ENCODE assay signal across 9 cellular contexts in the genomic region with DNA sequence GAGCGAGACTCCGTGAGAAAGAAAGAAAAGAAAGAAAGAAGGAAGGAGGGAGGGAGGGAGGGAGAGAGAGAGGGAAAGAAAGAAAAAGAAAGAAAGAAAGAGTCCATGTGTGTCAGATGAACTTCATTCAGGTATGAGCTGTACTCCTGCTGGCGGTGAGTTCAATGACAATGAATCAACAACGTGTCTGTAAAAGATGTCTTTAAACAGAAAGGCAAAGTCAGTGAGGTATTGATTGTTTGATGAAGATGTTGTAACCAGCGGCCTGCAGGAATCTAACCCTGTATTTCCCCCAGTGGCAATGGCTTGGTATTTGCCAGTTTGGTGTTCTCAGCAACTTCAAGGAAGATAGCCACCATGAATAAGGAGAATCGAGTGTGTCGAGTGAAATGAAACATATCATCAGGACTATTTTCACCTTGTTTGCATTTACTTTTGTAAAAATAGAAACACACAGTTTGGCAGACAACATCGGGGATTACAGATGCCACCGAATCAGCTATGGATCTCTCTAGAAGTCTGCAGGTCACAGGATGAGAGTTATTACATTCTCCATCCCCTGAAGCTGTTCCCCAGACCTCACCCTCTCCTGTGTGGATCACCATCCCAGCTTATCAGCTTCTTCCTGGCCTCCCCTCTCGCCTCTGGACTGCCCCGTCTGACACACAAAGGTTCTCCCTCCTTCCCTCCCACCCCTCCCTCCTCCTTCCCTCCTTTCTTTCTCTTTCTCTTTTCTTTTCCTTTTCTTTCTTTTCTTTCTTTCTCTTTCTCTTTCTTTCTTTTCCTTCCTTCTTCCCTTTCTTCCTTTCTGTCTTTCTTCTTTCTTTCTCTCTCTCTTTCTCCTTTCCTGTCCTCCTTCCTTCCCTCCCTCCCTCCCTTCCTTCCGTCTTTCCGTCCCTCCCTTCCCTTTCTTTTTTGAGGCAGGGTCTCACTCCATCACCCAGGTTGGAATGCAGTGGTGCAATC. TPM values are rescaled to one million over a fixed set of nuclear protein-coding genes. Genes with fewer than 3 reads are reported as not detected.
A peak's percentile ranks its signal among the peaks of the same experiment; 100 is the strongest.
DNase-seq lines count a peak whose midpoint lies in the region; ATAC-seq, FAIRE-seq and TF ChIP-seq lines count a peak whose summit lies in the region.
"Had no signal": no experiment of that assay in that cellular context is flagged by ENCODE, and none has a peak within 500 bp of the region (broad histone marks: within the 10 kb centered on the region; RNA-seq: fewer than 3 reads in every experiment).

No MANE protein-coding gene starts in this region.

- peak overlapping the region; percentile 75 for H3K4me2 ChIP-seq in HepG2 (ENCODE audit: low read depth, low read length)

- FAIRE-seq in HepG2 (lab: Jason Lieb, UNC): peak; percentile 87

- intact Hi-C loops in HepG2 (cut with micrococcal nuclease; ENCODE audit: unreplicated experiment) (loop anchor here (2.0 to 10.0 kb wide), 2 partner anchors 27 to 51 kb away; a partner anchor contains a TSS), CD14-positive monocyte (cut with micrococcal nuclease) (no loop called here)

- TF ChIP-seq EP300 in HepG2 (IDR thresholded peaks at IDR 0.05; ENCODE audit: low read depth in 2 of 2, low read length in 2 of 2) (peak in 1 of 2 experiments; percentile 66; a peak in 1 of 4 replicates), HepG2 (CRISPR knock-in tag; IDR thresholded peaks at IDR 0.05; ENCODE audit: borderline replicate concordance) (peak; percentile 19; the same call in 1 of the 2 replicates)

- H3K27ac ChIP-seq in HepG2 (ENCODE audit: extremely low read length, insufficient read depth, low read length): no peak overlapping the region
- H3K27ac ChIP-seq: foreskin keratinocyte had no signal

- no peaks in the 10 kb centered on the region for H3K9me3 Mint-ChIP-seq in activated naive CD8-positive, alpha-beta T cell treated with anti-CD3 and anti-CD28 coated beads, Interleukin-2, amount 50 U/mL, for 24 hours
- H3K9me3 Mint-ChIP-seq in CD14-positive monocyte: no peaks in the 10 kb centered on the region
- H3K9me3 Mint-ChIP-seq: activated CD4-positive, alpha-beta T cell treated with anti-CD3 and anti-CD28 coated beads, Interleukin-2, amount 10 ng/mL, durations not matched to agents 24 days and 14 days; neural crest cell had no signal

- H3K36me3 ChIP-seq in H7 (replicated peaks; ENCODE audit: control insufficient read depth, insufficient read depth, low read length) (no peaks in the 10 kb centered on the region), HepG2 (replicated peaks in 1 of 2; ENCODE audit: control insufficient read depth in 1 of 2, insufficient read depth in 2 of 2, low read length in 2 of 2) (no peaks in the 10 kb centered on the region)

- H3K4me3 ChIP-seq in H7 (ENCODE audit: insufficient read depth, low read depth, low read length) (no peak overlapping the region), HepG2 (replicated peaks in 1 of 3; ENCODE audit: insufficient read depth in 1 of 3, low read depth in 2 of 3, low read length in 3 of 3) (peak overlapping the region in 2 of 3 experiments; percentile 9 to 31; a peak in 2 of 6 replicates)

- peak; percentile 39 for DNase-seq in H7
- peak; percentile 80 for DNase-seq in HepG2 (ENCODE audit: low spot score)
- DNase-seq in activated naive CD8-positive, alpha-beta T cell treated with anti-CD3 and anti-CD28 coated beads, Interleukin-2, amount 50 U/mL, for 24 hours: no peak
- no peak for DNase-seq in CD14-positive monocyte (ENCODE audit: low spot score)
- DNase-seq: activated CD4-positive, alpha-beta T cell treated with anti-CD3 and anti-CD28 coated beads, Interleukin-2, amount 10 ng/mL, durations not matched to agents 24 days and 14 days; activated naive CD4-positive, alpha-beta T cell; NCI-H1694 had no signal

- BruUV-seq in HepG2 (replicated peaks; lab: Mats Ljungman, UMichigan): no TSS peak

- no peaks in the 10 kb centered on the region for H3K4me1 Mint-ChIP-seq in activated naive CD8-positive, alpha-beta T cell treated with anti-CD3 and anti-CD28 coated beads, Interleukin-2, amount 50 U/mL, for 24 hours
- peaks cover 2% of the 10 kb centered on the region for H3K4me1 Mint-ChIP-seq in CD14-positive monocyte
- H3K4me1 Mint-ChIP-seq: activated CD4-positive, alpha-beta T cell treated with anti-CD3 and anti-CD28 coated beads, Interleukin-2, amount 10 ng/mL, durations not matched to agents 24 days and 14 days had no signal

- CTCF ChIA-PET in HepG2 (lab: Yijun Ruan, JAX; ENCODE audit: low intra/inter-chr PET ratio, low total read pairs): interaction anchor here (1.2 kb wide), 1 partner anchor 37 kb away, joined by 4 read pairs; no protein-coding TSS in a partner anchor

- peaks cover 3% of the 10 kb centered on the region for H3K27me3 Mint-ChIP-seq in activated naive CD8-positive, alpha-beta T cell treated with anti-CD3 and anti-CD28 coated beads, Interleukin-2, amount 50 U/mL, for 24 hours
- H3K27me3 Mint-ChIP-seq in CD14-positive monocyte (ENCODE audit: low read depth in 3 of 3): peaks cover 2 to 9% (median 7%) of the 10 kb centered on the region in 3 donors

- 8% methylated on average over 13 of the region's 13 CpGs for WGBS in HepG2 (ENCODE audit: low lambda C conversion rate)

- H3K9me3 ChIP-seq in HepG2 (ENCODE audit: low read length): no peaks in the 10 kb centered on the region

- TF ChIP-seq CTCF in HepG2 (CRISPR knock-in tag; IDR thresholded peaks at IDR 0.05) (0 out of 2 replicates have a peak, but pooled peaks have one; percentile 8), CD14-positive monocyte (IDR thresholded peaks at IDR 0.05) (no peak)

- in situ Hi-C loops in HepG2 (cut with HindIII; ENCODE audit: extremely low pct_ligation_motif_present, low pct_unique_long_range_greater_than_20kb): no loop called here

- no peaks in the 10 kb centered on the region for H3K79me2 ChIP-seq in HepG2 (ENCODE audit: insufficient read depth, low read length)

- H3K36me3 Mint-ChIP-seq in activated naive CD8-positive, alpha-beta T cell treated with anti-CD3 and anti-CD28 coated beads, Interleukin-2, amount 50 U/mL, for 24 hours (ENCODE audit: low read depth): no peaks in the 10 kb centered on the region
- no peaks in the 10 kb centered on the region for H3K36me3 Mint-ChIP-seq in CD14-positive monocyte

- H3K27me3 ChIP-seq in H7 (ENCODE audit: control insufficient read depth, insufficient read depth, low read length) (no peaks in the 10 kb centered on the region), HepG2 (ENCODE audit: control insufficient read depth in 1 of 2, insufficient read depth in 2 of 2, low read length in 2 of 2) (no peaks in the 10 kb centered on the region)

- POLR2A ChIA-PET in HepG2 (lab: Yijun Ruan, JAX): interaction anchor here (0.7 to 2.7 kb wide), 12 partner anchors 8 to 395 kb away, joined by 3 to 18 read pairs (median 4); a partner anchor contains a TSS

- H3K4me3 Mint-ChIP-seq in activated naive CD8-positive, alpha-beta T cell treated with anti-CD3 and anti-CD28 coated beads, Interleukin-2, amount 50 U/mL, for 24 hours: no peak overlapping the region
- H3K4me3 Mint-ChIP-seq in CD14-positive monocyte: peak overlapping the region in 1 of 2 donors; percentile 7
- H3K4me3 Mint-ChIP-seq: activated CD4-positive, alpha-beta T cell treated with anti-CD3 and anti-CD28 coated beads, Interleukin-2, amount 10 ng/mL, durations not matched to agents 24 days and 14 days; neural crest cell had no signal

- peaks cover 70% of the 10 kb centered on the region for H3K4me1 ChIP-seq in HepG2 (ENCODE audit: insufficient read depth, low read length)

- H4K20me1 ChIP-seq in HepG2 (ENCODE audit: insufficient read depth, low read length): no peaks in the 10 kb centered on the region

- H3K27ac Mint-ChIP-seq in activated naive CD8-positive, alpha-beta T cell treated with anti-CD3 and anti-CD28 coated beads, Interleukin-2, amount 50 U/mL, for 24 hours: no peak overlapping the region
- H3K27ac Mint-ChIP-seq in CD14-positive monocyte: no peak overlapping the region
- H3K27ac Mint-ChIP-seq: activated CD4-positive, alpha-beta T cell treated with anti-CD3 and anti-CD28 coated beads, Interleukin-2, amount 10 ng/mL, durations not matched to agents 24 days and 14 days had no signal

- no peak for TF ChIP-seq POLR2A in HepG2 (IDR thresholded peaks at IDR 0.05; ENCODE audit: insufficient read depth in 1 of 2, low read depth in 2 of 2, low read length in 2 of 2)

- no peak overlapping the region for H3K9ac ChIP-seq in HepG2 (ENCODE audit: insufficient read depth, low read depth, low read length)

- TF ChIP-seq RAD21 in HepG2 (CRISPR knock-in tag; IDR thresholded peaks at IDR 0.05): no peak

- ATAC-seq in HepG2: peak; percentile 63
- no peak for ATAC-seq in activated naive CD8-positive, alpha-beta T cell treated with anti-CD3 and anti-CD28 coated beads, Interleukin-2, amount 50 U/mL, for 24 hours
- ATAC-seq: foreskin keratinocyte had no signal

- no peak overlapping the region for H2AFZ ChIP-seq in HepG2 (ENCODE audit: low read length)

RNA-seq across cellular contexts. Expression of a gene that starts 8.2 kb away (rescaled TPM):
- total RNA-seq in H7 (2014; rRNA removed; shearing (Covaris generic)): 0.17 and 2.4 TPM in 2 replicates
- total RNA-seq in HepG2 (2016; rRNA removed; fragmentation: Illumina TruSeq; extraction: Trizol): 0.46 and 0.66 TPM in 2 replicates
- total RNA-seq in HepG2 (2016; cell fraction: cytosol; rRNA removed; fragmentation: Illumina TruSeq; extraction: Trizol; ENCODE audit: low read depth): not detected in 2 replicates
- 0.24 and 0.35 TPM in 2 replicates for total RNA-seq in HepG2 (2016; cell fraction: insoluble cytoplasmic fraction; rRNA removed; fragmentation: Illumina TruSeq; extraction: Trizol)
- total RNA-seq in HepG2 (2016; cell fraction: membrane; rRNA removed; fragmentation: Illumina TruSeq; extraction: Trizol): 0.19 and 0.24 TPM in 2 replicates
- 0.38 and 0.62 TPM in 2 replicates for total RNA-seq in HepG2 (2016; cell fraction: nucleus; rRNA removed; fragmentation: Illumina TruSeq; extraction: Trizol)
- polyA plus RNA-seq in HepG2 (2011; rRNA removed) (0.77 and 1.5 TPM in 2 replicates), CD14-positive monocyte (not detected)
- 1.0 and 1.4 TPM in 2 replicates for polyA plus RNA-seq in HepG2 (2011; cell fraction: cytosol; rRNA removed)
- 2.0 and 3.1 TPM in 2 replicates for polyA plus RNA-seq in HepG2 (2011; cell fraction: nucleus; rRNA removed)
- polyA plus RNA-seq in HepG2 (2012): 0.91 and 2.0 TPM in 2 replicates
- polyA plus RNA-seq in HepG2 (2016; cell fraction: cytosol; fragmentation: Illumina TruSeq; extraction: Trizol; ENCODE audit: low read depth): not detected in 2 replicates
- 0.19 TPM in 1 of 2 replicates, not detected in the other for polyA plus RNA-seq in HepG2 (2016; cell fraction: insoluble cytoplasmic fraction; fragmentation: Illumina TruSeq; extraction: Trizol; ENCODE audit: low read depth)
- polyA plus RNA-seq in HepG2 (2016; cell fraction: membrane; fragmentation: Illumina TruSeq; extraction: Trizol; ENCODE audit: low read depth): 0.13 TPM in 1 of 2 replicates, not detected in the other
- polyA plus RNA-seq in HepG2 (2016; cell fraction: nucleus; fragmentation: Illumina TruSeq; extraction: Trizol; ENCODE audit: insufficient read depth, low read depth): 0.81 and 0.96 TPM in 2 replicates
- 1.2 TPM in 1 of 2 replicates, not detected in the other for polyA minus RNA-seq in HepG2 (2011; rRNA and poly(A)+ RNA removed; ENCODE audit: low replicate concordance)
- 0.53 TPM in 1 of 2 replicates, not detected in the other for polyA minus RNA-seq in HepG2 (2011; cell fraction: cytosol; rRNA and poly(A)+ RNA removed)
- polyA minus RNA-seq in HepG2 (2011; cell fraction: nucleus; rRNA and poly(A)+ RNA removed): 0.37 and 0.52 TPM in 2 replicates
- total RNA-seq: activated CD4-positive, alpha-beta T cell treated with anti-CD3 and anti-CD28 coated beads, Interleukin-2, amount 10 ng/mL, durations not matched to agents 24 days and 14 days; foreskin keratinocyte had no signal
- polyA plus RNA-seq: foreskin keratinocyte had no signal

RNA-seq across cellular contexts. Expression of a gene that starts 16.6 kb away (rescaled TPM):
- 4.0 and 4.6 TPM in 2 replicates for total RNA-seq in H7 (2014; rRNA removed; shearing (Covaris generic))
- 0.24 and 0.45 TPM in 2 replicates for total RNA-seq in HepG2 (2016; rRNA removed; fragmentation: Illumina TruSeq; extraction: Trizol)
- total RNA-seq in HepG2 (2016; cell fraction: cytosol; rRNA removed; fragmentation: Illumina TruSeq; extraction: Trizol; ENCODE audit: low read depth): not detected in 2 replicates
- total RNA-seq in HepG2 (2016; cell fraction: insoluble cytoplasmic fraction; rRNA removed; fragmentation: Illumina TruSeq; extraction: Trizol): not detected in 2 replicates
- total RNA-seq in HepG2 (2016; cell fraction: membrane; rRNA removed; fragmentation: Illumina TruSeq; extraction: Trizol): 0.22 and 0.28 TPM in 2 replicates
- total RNA-seq in HepG2 (2016; cell fraction: nucleus; rRNA removed; fragmentation: Illumina TruSeq; extraction: Trizol): not detected in 2 replicates
- polyA plus RNA-seq in HepG2 (2011; rRNA removed) (0.14 TPM in 1 of 2 replicates, not detected in the other), CD14-positive monocyte (not detected)
- polyA plus RNA-seq in HepG2 (2011; cell fraction: cytosol; rRNA removed): 0.13 and 0.16 TPM in 2 replicates
- polyA plus RNA-seq in HepG2 (2011; cell fraction: nucleus; rRNA removed): 1.0 and 1.3 TPM in 2 replicates
- polyA plus RNA-seq in HepG2 (2012): 0.25 and 0.45 TPM in 2 replicates
- not detected in 2 replicates for polyA plus RNA-seq in HepG2 (2016; cell fraction: cytosol; fragmentation: Illumina TruSeq; extraction: Trizol; ENCODE audit: low read depth)
- polyA plus RNA-seq in HepG2 (2016; cell fraction: insoluble cytoplasmic fraction; fragmentation: Illumina TruSeq; extraction: Trizol; ENCODE audit: low read depth): 0.22 and 0.32 TPM in 2 replicates
- not detected in 2 replicates for polyA plus RNA-seq in HepG2 (2016; cell fraction: membrane; fragmentation: Illumina TruSeq; extraction: Trizol; ENCODE audit: low read depth)
- polyA plus RNA-seq in HepG2 (2016; cell fraction: nucleus; fragmentation: Illumina TruSeq; extraction: Trizol; ENCODE audit: insufficient read depth, low read depth): not detected in 2 replicates
- 0.54 TPM in 1 of 2 replicates, not detected in the other for polyA minus RNA-seq in HepG2 (2011; rRNA and poly(A)+ RNA removed; ENCODE audit: low replicate concordance)
- 0.59 and 0.79 TPM in 2 replicates for polyA minus RNA-seq in HepG2 (2011; cell fraction: cytosol; rRNA and poly(A)+ RNA removed)
- polyA minus RNA-seq in HepG2 (2011; cell fraction: nucleus; rRNA and poly(A)+ RNA removed): not detected in 2 replicates
- total RNA-seq: activated CD4-positive, alpha-beta T cell treated with anti-CD3 and anti-CD28 coated beads, Interleukin-2, amount 10 ng/mL, durations not matched to agents 24 days and 14 days; foreskin keratinocyte; neural crest cell had no signal
- polyA plus RNA-seq: foreskin keratinocyte had no signal

RNA-seq across cellular contexts. Expression of a gene that starts 27.1 kb away (rescaled TPM):
- total RNA-seq in H7 (2014; rRNA removed; shearing (Covaris generic)): 17.2 and 20.5 TPM in 2 replicates
- total RNA-seq in HepG2 (2016; rRNA removed; fragmentation: Illumina TruSeq; extraction: Trizol): 1.7 and 2.9 TPM in 2 replicates
- total RNA-seq in HepG2 (2016; cell fraction: cytosol; rRNA removed; fragmentation: Illumina TruSeq; extraction: Trizol; ENCODE audit: low read depth): 1.3 and 1.6 TPM in 2 replicates
- 1.8 and 2.9 TPM in 2 replicates for total RNA-seq in HepG2 (2016; cell fraction: insoluble cytoplasmic fraction; rRNA removed; fragmentation: Illumina TruSeq; extraction: Trizol)
- 2.9 and 3.5 TPM in 2 replicates for total RNA-seq in HepG2 (2016; cell fraction: membrane; rRNA removed; fragmentation: Illumina TruSeq; extraction: Trizol)
- total RNA-seq in HepG2 (2016; cell fraction: nucleus; rRNA removed; fragmentation: Illumina TruSeq; extraction: Trizol): 1.2 and 1.9 TPM in 2 replicates
- polyA plus RNA-seq in HepG2 (2011; rRNA removed): 2.1 and 2.2 TPM in 2 replicates
- polyA plus RNA-seq in HepG2 (2011; cell fraction: cytosol; rRNA removed): 1.3 and 2.9 TPM in 2 replicates
- 9.0 and 12.3 TPM in 2 replicates for polyA plus RNA-seq in HepG2 (2011; cell fraction: nucleus; rRNA removed)
- 3.6 and 5.7 TPM in 2 replicates for polyA plus RNA-seq in HepG2 (2012)
- 1.6 and 2.1 TPM in 2 replicates for polyA plus RNA-seq in HepG2 (2016; cell fraction: cytosol; fragmentation: Illumina TruSeq; extraction: Trizol; ENCODE audit: low read depth)
- 2.8 and 3.3 TPM in 2 replicates for polyA plus RNA-seq in HepG2 (2016; cell fraction: insoluble cytoplasmic fraction; fragmentation: Illumina TruSeq; extraction: Trizol; ENCODE audit: low read depth)
- 2.7 TPM in 2 replicates for polyA plus RNA-seq in HepG2 (2016; cell fraction: membrane; fragmentation: Illumina TruSeq; extraction: Trizol; ENCODE audit: low read depth)
- 8.4 and 9.1 TPM in 2 replicates for polyA plus RNA-seq in HepG2 (2016; cell fraction: nucleus; fragmentation: Illumina TruSeq; extraction: Trizol; ENCODE audit: insufficient read depth, low read depth)
- polyA minus RNA-seq in HepG2 (2011; rRNA and poly(A)+ RNA removed; ENCODE audit: low replicate concordance): 5.6 and 7.6 TPM in 2 replicates
- 3.6 and 4.7 TPM in 2 replicates for polyA minus RNA-seq in HepG2 (2011; cell fraction: cytosol; rRNA and poly(A)+ RNA removed)
- polyA minus RNA-seq in HepG2 (2011; cell fraction: nucleus; rRNA and poly(A)+ RNA removed): 3.0 and 3.3 TPM in 2 replicates
- polyA plus RNA-seq in CD14-positive monocyte: under 1 TPM in 1 of 2 donors, not detected in 1; 0.05 TPM

RNA-seq across cellular contexts. Expression of a gene that starts 45.8 kb away (rescaled TPM):
- 4.3 and 4.7 TPM in 2 replicates for total RNA-seq in H7 (2014; rRNA removed; shearing (Covaris generic))
- 3.4 and 5.9 TPM in 2 replicates for total RNA-seq in HepG2 (2016; rRNA removed; fragmentation: Illumina TruSeq; extraction: Trizol)
- total RNA-seq in HepG2 (2016; cell fraction: cytosol; rRNA removed; fragmentation: Illumina TruSeq; extraction: Trizol; ENCODE audit: low read depth): 0.97 and 1.0 TPM in 2 replicates
- 3.3 and 4.8 TPM in 2 replicates for total RNA-seq in HepG2 (2016; cell fraction: insoluble cytoplasmic fraction; rRNA removed; fragmentation: Illumina TruSeq; extraction: Trizol)
- total RNA-seq in HepG2 (2016; cell fraction: membrane; rRNA removed; fragmentation: Illumina TruSeq; extraction: Trizol): 3.8 and 4.3 TPM in 2 replicates
- 4.3 and 5.0 TPM in 2 replicates for total RNA-seq in HepG2 (2016; cell fraction: nucleus; rRNA removed; fragmentation: Illumina TruSeq; extraction: Trizol)
- 3.6 and 4.1 TPM in 2 replicates for polyA plus RNA-seq in HepG2 (2011; rRNA removed)
- polyA plus RNA-seq in HepG2 (2011; cell fraction: cytosol; rRNA removed): 2.4 and 3.2 TPM in 2 replicates
- polyA plus RNA-seq in HepG2 (2011; cell fraction: nucleus; rRNA removed): 9.6 and 12.9 TPM in 2 replicates
- polyA plus RNA-seq in HepG2 (2012): 6.5 and 7.8 TPM in 2 replicates
- 1.7 and 2.0 TPM in 2 replicates for polyA plus RNA-seq in HepG2 (2016; cell fraction: cytosol; fragmentation: Illumina TruSeq; extraction: Trizol; ENCODE audit: low read depth)
- 7.2 and 8.9 TPM in 2 replicates for polyA plus RNA-seq in HepG2 (2016; cell fraction: insoluble cytoplasmic fraction; fragmentation: Illumina TruSeq; extraction: Trizol; ENCODE audit: low read depth)
- 5.5 and 6.4 TPM in 2 replicates for polyA plus RNA-seq in HepG2 (2016; cell fraction: membrane; fragmentation: Illumina TruSeq; extraction: Trizol; ENCODE audit: low read depth)
- polyA plus RNA-seq in HepG2 (2016; cell fraction: nucleus; fragmentation: Illumina TruSeq; extraction: Trizol; ENCODE audit: insufficient read depth, low read depth): 14.5 and 17.0 TPM in 2 replicates
- polyA minus RNA-seq in HepG2 (2011; rRNA and poly(A)+ RNA removed; ENCODE audit: low replicate concordance): 7.4 and 7.8 TPM in 2 replicates
- 4.2 and 4.4 TPM in 2 replicates for polyA minus RNA-seq in HepG2 (2011; cell fraction: cytosol; rRNA and poly(A)+ RNA removed)
- polyA minus RNA-seq in HepG2 (2011; cell fraction: nucleus; rRNA and poly(A)+ RNA removed): 4.4 and 6.8 TPM in 2 replicates
- 1 to 10 TPM; 1.2 to 1.6 TPM for polyA plus RNA-seq in CD14-positive monocyte

RNA-seq across cellular contexts. Expression of a gene that starts 46.6 kb away (rescaled TPM):
- 11.2 and 13.6 TPM in 2 replicates for total RNA-seq in H7 (2014; rRNA removed; shearing (Covaris generic))
- total RNA-seq in HepG2 (2016; rRNA removed; fragmentation: Illumina TruSeq; extraction: Trizol): 1.6 and 4.6 TPM in 2 replicates
- 6.2 and 7.2 TPM in 2 replicates for total RNA-seq in HepG2 (2016; cell fraction: cytosol; rRNA removed; fragmentation: Illumina TruSeq; extraction: Trizol; ENCODE audit: low read depth)
- 2.8 and 4.6 TPM in 2 replicates for total RNA-seq in HepG2 (2016; cell fraction: insoluble cytoplasmic fraction; rRNA removed; fragmentation: Illumina TruSeq; extraction: Trizol)
- 7.6 and 10.2 TPM in 2 replicates for total RNA-seq in HepG2 (2016; cell fraction: membrane; rRNA removed; fragmentation: Illumina TruSeq; extraction: Trizol)
- 2.7 TPM in 2 replicates for total RNA-seq in HepG2 (2016; cell fraction: nucleus; rRNA removed; fragmentation: Illumina TruSeq; extraction: Trizol)
- polyA plus RNA-seq in HepG2 (2011; rRNA removed) (3.2 and 5.0 TPM in 2 replicates), CD14-positive monocyte (10 to 100 TPM; 41.8 to 45.7 TPM)
- polyA plus RNA-seq in HepG2 (2011; cell fraction: cytosol; rRNA removed): 3.9 and 7.0 TPM in 2 replicates
- 8.3 and 9.7 TPM in 2 replicates for polyA plus RNA-seq in HepG2 (2011; cell fraction: nucleus; rRNA removed)
- polyA plus RNA-seq in HepG2 (2012): 2.9 and 4.1 TPM in 2 replicates
- polyA plus RNA-seq in HepG2 (2016; cell fraction: cytosol; fragmentation: Illumina TruSeq; extraction: Trizol; ENCODE audit: low read depth): 8.5 and 8.9 TPM in 2 replicates
- 3.6 and 4.5 TPM in 2 replicates for polyA plus RNA-seq in HepG2 (2016; cell fraction: insoluble cytoplasmic fraction; fragmentation: Illumina TruSeq; extraction: Trizol; ENCODE audit: low read depth)
- polyA plus RNA-seq in HepG2 (2016; cell fraction: membrane; fragmentation: Illumina TruSeq; extraction: Trizol; ENCODE audit: low read depth): 9.0 and 9.5 TPM in 2 replicates
- 4.9 and 5.2 TPM in 2 replicates for polyA plus RNA-seq in HepG2 (2016; cell fraction: nucleus; fragmentation: Illumina TruSeq; extraction: Trizol; ENCODE audit: insufficient read depth, low read depth)
- polyA minus RNA-seq in HepG2 (2011; rRNA and poly(A)+ RNA removed; ENCODE audit: low replicate concordance): 3.5 and 3.9 TPM in 2 replicates
- polyA minus RNA-seq in HepG2 (2011; cell fraction: cytosol; rRNA and poly(A)+ RNA removed): 2.5 and 3.1 TPM in 2 replicates
- polyA minus RNA-seq in HepG2 (2011; cell fraction: nucleus; rRNA and poly(A)+ RNA removed): 2.7 and 3.3 TPM in 2 replicates

Comparison
In these comparisons a context has a peak if more than half of its experiments do, and no peak if none do; other contexts are left out.
1. DNase-seq: peak in H7 (single experiment) and HepG2 (single experiment); none in activated naive CD8-positive, alpha-beta T cell treated with anti-CD3 and anti-CD28 coated beads, Interleukin-2, amount 50 U/mL, for 24 hours (single experiment) and CD14-positive monocyte (single experiment).